8 cellular contexts compared by ENCODE assay signal in genomic region chr2:127085260-127085666, GRCh38. TPM values are rescaled to one million over a fixed set of nuclear protein-coding genes. Genes with fewer than 3 reads are reported as not detected.
DNase-seq lines count a peak whose midpoint lies in the region; ATAC-seq, FAIRE-seq and TF ChIP-seq lines count a peak whose summit lies in the region.

No MANE protein-coding gene starts in this region.

- peaks cover 21% of the 10 kb centered on the region for H3K4me1 ChIP-seq in keratinocyte (ENCODE audit: control insufficient read depth, extremely low read depth, insufficient read depth, low read length)
- peaks cover 48% of the 10 kb centered on the region for H3K4me1 ChIP-seq in thymus (ENCODE audit: control insufficient read depth, insufficient read depth, low read length)
- H3K4me1 ChIP-seq in right cardiac atrium (ENCODE audit: control insufficient read depth, insufficient read depth, low read length), result peaks cover 4% of the 10 kb centered on the region

- no peaks in the 10 kb centered on the region for H3K9me3 Mint-ChIP-seq in activated CD8-positive, alpha-beta T cell treated with anti-CD3 and anti-CD28 coated beads for 36 hours

- H3K9me3 ChIP-seq in keratinocyte (ENCODE audit: control insufficient read depth, low read depth, low read length) (no peaks in the 10 kb centered on the region), thymus (ENCODE audit: control insufficient read depth) (no peaks in the 10 kb centered on the region), right cardiac atrium (ENCODE audit: control insufficient read depth, low read length) (no peaks in the 10 kb centered on the region)

- CTCF ChIA-PET in activated CD8-positive, alpha-beta T cell treated with anti-CD3 and anti-CD28 coated beads for 36 hours (lab: Charles Lee), result interaction anchor here (0.8 to 2.2 kb wide), 5 partner anchors 11 to 22 kb away, joined by 3 to 15 read pairs (median 5); partner anchors contain the start of gene BIN1

- peak overlapping the region; percentile 19 for H2AFZ ChIP-seq in keratinocyte (ENCODE audit: control insufficient read depth, low read length)

- H3K79me2 ChIP-seq in keratinocyte (ENCODE audit: control insufficient read depth, insufficient read depth, low read length), result no peaks in the 10 kb centered on the region

- ATAC-seq in HG02885 (IDR thresholded peaks at IDR 0.05; ENCODE audit: poor library complexity, unreplicated experiment), result peak; percentile 23
- ATAC-seq in activated CD8-positive, alpha-beta T cell treated with anti-CD3 and anti-CD28 coated beads for 36 hours, result no peak
- ATAC-seq in right cardiac atrium, result no peak

- H4K20me1 ChIP-seq in keratinocyte (ENCODE audit: control insufficient read depth, extremely low read depth, insufficient read depth, low read length), result peaks cover 4% of the 10 kb centered on the region

- intact Hi-C loops in activated CD8-positive, alpha-beta T cell treated with anti-CD3 and anti-CD28 coated beads for 36 hours (cut with micrococcal nuclease), result no loop called here
- intact Hi-C loops in right cardiac atrium (cut with DNase I), result no loop called here

- peaks cover 2% of the 10 kb centered on the region for H3K36me3 Mint-ChIP-seq in activated CD8-positive, alpha-beta T cell treated with anti-CD3 and anti-CD28 coated beads for 36 hours (ENCODE audit: low read depth)

- TF ChIP-seq CTCF in activated CD8-positive, alpha-beta T cell treated with anti-CD3 and anti-CD28 coated beads for 36 hours (IDR thresholded peaks at IDR 0.05), result no peak
- no peak for TF ChIP-seq CTCF in keratinocyte (optimal IDR thresholded peaks at IDR 0.05 in 1 of 3, IDR thresholded peaks at IDR 0.05 in 1 of 3, conservative IDR thresholded peaks at IDR 0.05 in 1 of 3; ENCODE audit: extremely low read depth in 1 of 3, insufficient read depth in 2 of 3, low read length in 3 of 3)

- peak overlapping the region; percentile 95 for H3K27ac Mint-ChIP-seq in activated CD8-positive, alpha-beta T cell treated with anti-CD3 and anti-CD28 coated beads for 36 hours

- POLR2A ChIA-PET in activated CD8-positive, alpha-beta T cell treated with anti-CD3 and anti-CD28 coated beads for 36 hours (lab: Charles Lee), result interaction anchor here (0.7 kb wide), 2 partner anchors 11 to 17 kb away, joined by 3 to 4 read pairs; no protein-coding TSS in a partner anchor

- H3K4me1 Mint-ChIP-seq in activated CD8-positive, alpha-beta T cell treated with anti-CD3 and anti-CD28 coated beads for 36 hours (ENCODE audit: low read depth), result peaks cover 51% of the 10 kb centered on the region

- dilution Hi-C loops in keratinocyte (cut with MboI; ENCODE audit: extremely low pct_ligation_motif_present, low sequenced_read_pairs), result no loop called here

- peak; percentile 36 for DNase-seq in EH (ENCODE audit: low read depth)
- peak; percentile 75 for DNase-seq in activated CD8-positive, alpha-beta T cell treated with anti-CD3 and anti-CD28 coated beads for 36 hours
- peak; percentile 91 for DNase-seq in keratinocyte (ENCODE audit: low read depth, low spot score)
- DNase-seq in COR-L47 (lab: John Stamatoyannopoulos, UW), result no peak
- DNase-seq in right cardiac atrium, result no peak
- no peak for DNase-seq in NCI-H1694 treated with DMSO at 0.1 percent for 48 hours (lab: John Stamatoyannopoulos, UW)

- WGBS in thymus, result 7% methylated on average over 9 of the region's 9 CpGs
- 66% methylated on average over 9 of the region's 9 CpGs for WGBS in right cardiac atrium

- peak; percentile 92 for FAIRE-seq in keratinocyte (lab: Jason Lieb, UNC)

- H3K4me3 ChIP-seq in keratinocyte (ENCODE audit: control insufficient read depth in 2 of 3, extremely low read depth in 1 of 3, insufficient read depth in 2 of 3, low read depth in 1 of 3, low read length in 3 of 3), result no peak overlapping the region
- no peak overlapping the region for H3K4me3 ChIP-seq in thymus (ENCODE audit: low read length)
- H3K4me3 ChIP-seq in right cardiac atrium (ENCODE audit: low read length), result no peak overlapping the region

- H3K4me2 ChIP-seq in keratinocyte (ENCODE audit: control insufficient read depth, extremely low read depth, insufficient read depth, low read depth, low read length), result peak overlapping the region; percentile 48

- H3K27ac ChIP-seq in keratinocyte (ENCODE audit: control insufficient read depth, insufficient read depth, low read length) (no peak overlapping the region), thymus (ENCODE audit: low read depth) (peak overlapping the region; percentile 68), right cardiac atrium (ENCODE audit: low read length) (no peak overlapping the region)

- H3K36me3 ChIP-seq in keratinocyte (ENCODE audit: control insufficient read depth in 2 of 2, extremely low read depth in 1 of 2, insufficient read depth in 2 of 2, low read length in 2 of 2) (no peaks in the 10 kb centered on the region), thymus (ENCODE audit: control insufficient read depth, insufficient read depth) (no peaks in the 10 kb centered on the region)

- H3K4me3 Mint-ChIP-seq in activated CD8-positive, alpha-beta T cell treated with anti-CD3 and anti-CD28 coated beads for 36 hours, result peak overlapping the region; percentile 40

- peaks cover 2% of the 10 kb centered on the region for H3K9me1 ChIP-seq in keratinocyte (ENCODE audit: control insufficient read depth, extremely low read depth, insufficient read depth, low read length)

- H3K27me3 Mint-ChIP-seq in activated CD8-positive, alpha-beta T cell treated with anti-CD3 and anti-CD28 coated beads for 36 hours, result no peaks in the 10 kb centered on the region

- H3K27me3 ChIP-seq in keratinocyte (ENCODE audit: control insufficient read depth, extremely low read depth, insufficient read depth, low read length) (no peaks in the 10 kb centered on the region), thymus (ENCODE audit: control insufficient read depth, insufficient read depth) (no peaks in the 10 kb centered on the region), right cardiac atrium (ENCODE audit: control insufficient read depth, insufficient read depth) (no peaks in the 10 kb centered on the region)

- H3K9ac ChIP-seq in keratinocyte (ENCODE audit: control insufficient read depth, extremely low read depth, insufficient read depth, low read length), result no peak overlapping the region

RNA-seq across cellular contexts. Expression of gene BIN1, which starts 21.7 kb away (rescaled TPM):
- 100 to 1,000 TPM in 1 of 2 experiments, 10 to 100 TPM in 1; 95.2 to 102 TPM for total RNA-seq in activated CD8-positive, alpha-beta T cell treated with anti-CD3 and anti-CD28 coated beads for 36 hours
- 4.2 to 6.5 TPM (median 5.4 TPM) in 3 replicates for polyA plus RNA-seq in keratinocyte
- 1.3 TPM for polyA plus RNA-seq in keratinocyte (2011; ENCODE audit: low read depth)
- 3.2 and 6.0 TPM in 2 replicates for polyA plus RNA-seq in keratinocyte (2011; cell fraction: cytosol; rRNA removed)
- 4.4 and 4.7 TPM in 2 replicates for polyA plus RNA-seq in keratinocyte (2011; cell fraction: nucleus; rRNA removed)
- 1.4 and 8.5 TPM in 2 replicates for polyA plus RNA-seq in keratinocyte (2012; ENCODE audit: low replicate concordance)
- 4.6 to 9.2 TPM (median 5.1 TPM) in 3 replicates for polyA minus RNA-seq in keratinocyte
- 4.2 TPM for polyA minus RNA-seq in keratinocyte (2011; cell fraction: cytosol; rRNA and poly(A)+ RNA removed)
- 2.1 and 3.1 TPM in 2 replicates for polyA minus RNA-seq in keratinocyte (2011; cell fraction: nucleus; rRNA and poly(A)+ RNA removed)
- polyA plus RNA-seq in thymus, result 37.9 TPM
- 10 to 100 TPM in 3 of 4 donors, 1 to 10 TPM in 1; 6.6 to 12.0 (median 10.4) TPM for total RNA-seq in right cardiac atrium
- polyA plus RNA-seq in right cardiac atrium, result 5.9 TPM

Comparison
In these comparisons a context has a peak if more than half of its experiments do, and no peak if none do; other contexts are left out.
1. DNase-seq: peak in EH (single experiment), activated CD8-positive, alpha-beta T cell treated with anti-CD3 and anti-CD28 coated beads for 36 hours (single experiment) and keratinocyte (single experiment); none in COR-L47 (single experiment), right cardiac atrium (0 of 3) and NCI-H1694 treated with DMSO at 0.1 percent for 48 hours (single experiment).